In genomic region chr1:89790592-89790991, GRCh38 we compare ENCODE assay signal across 31 cellular contexts.
"Had no signal": no experiment of that assay in that cellular context is flagged by ENCODE, and none has a peak within 500 bp of the region (broad histone marks: within the 10 kb centered on the region; RNA-seq: fewer than 3 reads in every experiment).

No MANE protein-coding gene starts in this region.

- DNase-seq: activated B cell treated with CpG ODN at 0.5 μM for 24 hours; activated CD4-positive, alpha-beta memory T cell treated with anti-CD3 and anti-CD28 coated beads for 36 hours; activated CD4-positive, alpha-beta T cell treated with anti-CD3 and anti-CD28 coated beads for 4 hours; activated CD4-positive, alpha-beta T cell treated with anti-CD3 and anti-CD28 coated beads, Interleukin-2, amount 50 U/mL, for 1 hour; activated CD4-positive, CD25-positive, alpha-beta regulatory T cell treated with anti-CD3 and anti-CD28 coated beads, Interleukin-2, amount 50 U/mL, for 72 hours; activated CD8-positive, alpha-beta memory T cell treated with anti-CD3 and anti-CD28 coated beads, Interleukin-2, amount 50 U/mL, for 4 hours; activated effector memory CD4-positive, alpha-beta T cell treated with Interleukin-2 at 50 U/mL for 16 hours; activated naive CD4-positive, alpha-beta T cell treated with anti-CD3 and anti-CD28 coated beads, Interleukin-2, amount 10 ng/mL, durations not matched to agents 7 days and 5 days; activated naive CD8-positive, alpha-beta T cell treated with anti-CD3 and anti-CD28 coated beads, Interleukin-2, amount 50 U/mL, for 24 hours; activated T-cell treated with anti-CD3 and anti-CD28 coated beads for 4 hours; activated T-cell treated with anti-CD3 and anti-CD28 coated beads, Interleukin-2, amount 50 U/mL, for 4 hours; amniotic stem cell; NCI-H1105; NCI-H1417 treated with DMSO at 0.1 percent for 48 hours; NCI-H187 treated with DMSO at 0.1 percent for 48 hours; NCI-H2081; NCI-H226; NCI-H446 treated with DMSO at 0.1 percent for 48 hours; NCI-H69; PC-3; Peyer's patch; RPMI8226; SHP77 treated with DMSO at 0.1 percent for 48 hours; SW 1271; T-helper 1 cell; T-helper 2 cell; T-helper 9 cell had no signal

- H3K4me3 ChIP-seq: ascending aorta, cardiac muscle cell, Peyer's patch, SJSA1 had no signal

- H3K27me3 ChIP-seq: ascending aorta, Peyer's patch, SJSA1 had no signal

- ATAC-seq: activated naive CD8-positive, alpha-beta T cell treated with anti-CD3 and anti-CD28 coated beads, Interleukin-2, amount 50 U/mL, for 24 hours; activated T-cell treated with anti-CD3 and anti-CD28 coated beads, Interleukin-2, amount 50 U/mL, for 4 hours; PC-3 had no signal

- H3K27ac ChIP-seq: ascending aorta, cardiac muscle cell, Peyer's patch, SJSA1, VCaP had no signal

- H3K9me3 ChIP-seq: ascending aorta, Peyer's patch, SJSA1 had no signal

- H3K4me1 ChIP-seq: ascending aorta, Peyer's patch, SJSA1 had no signal

- H3K36me3 ChIP-seq: ascending aorta, cardiac muscle cell, Peyer's patch, SJSA1 had no signal
